Comparison of ENCODE assay signal across 10 cellular contexts in the genomic region with DNA sequence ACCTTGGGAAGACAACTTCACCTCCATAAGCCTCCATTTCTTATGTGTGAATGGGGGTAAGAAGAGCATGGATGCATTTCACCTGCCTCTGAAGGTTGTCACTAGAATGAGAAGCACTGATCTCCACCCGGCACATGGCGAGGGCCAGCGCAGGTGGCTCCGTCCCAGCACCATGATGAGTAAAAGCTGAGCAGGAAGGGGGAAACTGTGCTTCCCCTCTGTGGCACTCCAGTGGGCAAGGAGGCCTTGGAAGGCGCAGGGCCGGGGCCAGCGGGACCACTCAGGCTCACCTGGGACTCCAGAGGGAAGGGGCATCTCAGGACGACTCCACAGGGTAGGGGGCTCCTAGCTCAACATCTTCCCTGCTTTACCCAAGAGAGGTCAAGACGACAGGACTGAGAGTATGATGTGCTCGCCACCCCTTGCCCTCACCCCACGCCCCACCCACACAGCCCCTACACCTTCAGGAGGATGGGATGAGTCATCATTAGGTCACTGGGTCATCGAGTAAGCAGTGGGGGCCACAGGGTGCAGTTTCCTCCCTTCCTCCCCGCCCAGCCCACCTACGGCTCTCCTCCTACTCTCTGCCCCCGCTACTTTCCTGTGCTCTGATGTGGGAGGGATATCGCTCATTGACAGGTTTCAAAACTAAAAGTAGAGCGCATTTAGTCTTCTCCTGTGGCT.
A peak's percentile ranks its signal among the peaks of the same experiment; 100 is the strongest.
DNase-seq lines count a peak whose midpoint lies in the region; ATAC-seq and TF ChIP-seq lines count a peak whose summit lies in the region.
"Had no signal": no experiment of that assay in that cellular context is flagged by ENCODE, and none has a peak within 500 bp of the region (broad histone marks: within the 10 kb centered on the region; RNA-seq: fewer than 3 reads in every experiment).

No MANE protein-coding gene starts in this region.

- H3K36me3 Mint-ChIP-seq in central memory CD8-positive, alpha-beta T cell (ENCODE audit: insufficient read depth), result peaks cover 8% of the 10 kb centered on the region
- H3K36me3 Mint-ChIP-seq in stimulated activated effector memory CD8-positive, alpha-beta T cell treated with anti-CD3 and anti-CD28 coated beads, Interleukin-12 subunit alpha, Interleukin-12 subunit beta, amount 100 ng/mL, for 72 hours, result peaks cover 6% of the 10 kb centered on the region

- 85 to 87% methylated on average over 8 to 16 of the region's 17 CpGs for WGBS in lower leg skin, 2 donors

- H3K4me3 Mint-ChIP-seq in central memory CD8-positive, alpha-beta T cell, result peak overlapping the region; percentile 67
- peak overlapping the region; percentile 68 for H3K4me3 Mint-ChIP-seq in stimulated activated effector memory CD8-positive, alpha-beta T cell treated with anti-CD3 and anti-CD28 coated beads, Interleukin-12 subunit alpha, Interleukin-12 subunit beta, amount 100 ng/mL, for 72 hours

- POLR2A ChIA-PET in RWPE1 (lab: Yijun Ruan, JAX; ENCODE audit: low non-redundant PET), result interaction anchor here (0.5 kb wide), 1 partner anchor 1097 kb away, joined by 3 read pairs; no protein-coding TSS in a partner anchor

- H3K27me3 Mint-ChIP-seq in central memory CD8-positive, alpha-beta T cell, result no peaks in the 10 kb centered on the region

- no peak overlapping the region for H3K4me3 ChIP-seq in lower leg skin (ENCODE audit: low read depth, poor library complexity, severe bottlenecking)

- peaks cover 75% of the 10 kb centered on the region for H3K4me1 Mint-ChIP-seq in central memory CD8-positive, alpha-beta T cell
- H3K4me1 Mint-ChIP-seq in stimulated activated effector memory CD8-positive, alpha-beta T cell treated with anti-CD3 and anti-CD28 coated beads, Interleukin-12 subunit alpha, Interleukin-12 subunit beta, amount 100 ng/mL, for 72 hours, result peaks cover 89% of the 10 kb centered on the region

- peaks cover 5% of the 10 kb centered on the region for H3K9me3 Mint-ChIP-seq in central memory CD8-positive, alpha-beta T cell
- H3K9me3 Mint-ChIP-seq in stimulated activated effector memory CD8-positive, alpha-beta T cell treated with anti-CD3 and anti-CD28 coated beads, Interleukin-12 subunit alpha, Interleukin-12 subunit beta, amount 100 ng/mL, for 72 hours, result peaks cover 2% of the 10 kb centered on the region

- H3K27ac ChIP-seq in RWPE1, result no peak overlapping the region

- intact Hi-C loops in lower leg skin (cut with DNase I; ENCODE audit: low total_unique reads), result no loop called here

- DNase-seq in activated CD4-positive, alpha-beta T cell treated with anti-CD3 and anti-CD28 coated beads, Interleukin-2, amount 50 U/mL, for 1 hour, result peak; percentile 21
- peak in 1 of 2 donors; percentile 29 for DNase-seq in central memory CD8-positive, alpha-beta T cell (ENCODE audit: low spot score in 2 of 2)
- DNase-seq in stimulated activated effector memory CD8-positive, alpha-beta T cell treated with anti-CD3 and anti-CD28 coated beads, Interleukin-12 subunit alpha, Interleukin-12 subunit beta, amount 100 ng/mL, for 72 hours (ENCODE audit: low spot score in 2 of 2), result peak; percentile 39 to 71
- no peak for DNase-seq in lower leg skin (ENCODE audit: low spot score in 2 of 2)
- DNase-seq in RWPE1 (ENCODE audit: low spot score), result no peak
- DNase-seq: GF-D8, NCI-H524 had no signal

- TF ChIP-seq POLR2A in lower leg skin (IDR thresholded peaks at IDR 0.05), result no peak

- TF ChIP-seq CTCF in lower leg skin (IDR thresholded peaks at IDR 0.05) (no peak), RWPE1 (conservative IDR thresholded peaks at IDR 0.05; ENCODE audit: low read depth) (no peak)

- ATAC-seq in GM19468 (IDR thresholded peaks at IDR 0.05; ENCODE audit: extremely low read depth, unreplicated experiment), result peak; percentile 33
- peak; percentile 32 for ATAC-seq in central memory CD8-positive, alpha-beta T cell (replicated peaks; ENCODE audit: extremely low read depth, poor library complexity, severe bottlenecking)
- peak; percentile 57 for ATAC-seq in stimulated activated effector memory CD8-positive, alpha-beta T cell treated with anti-CD3 and anti-CD28 coated beads, Interleukin-12 subunit alpha, Interleukin-12 subunit beta, amount 100 ng/mL, for 72 hours
- ATAC-seq in GM19395 (IDR thresholded peaks at IDR 0.05; ENCODE audit: unreplicated experiment), result no peak
- ATAC-seq in GM21717 (IDR thresholded peaks at IDR 0.05; ENCODE audit: unreplicated experiment), result no peak

- H3K27ac Mint-ChIP-seq in central memory CD8-positive, alpha-beta T cell (ENCODE audit: low read depth), result peak overlapping the region; percentile 95
- peak overlapping the region; percentile 93 for H3K27ac Mint-ChIP-seq in stimulated activated effector memory CD8-positive, alpha-beta T cell treated with anti-CD3 and anti-CD28 coated beads, Interleukin-12 subunit alpha, Interleukin-12 subunit beta, amount 100 ng/mL, for 72 hours

- CTCF ChIA-PET in RWPE1 (lab: Yijun Ruan, JAX), result interaction anchor here (0.7 kb wide), 1 partner anchor 229 kb away, joined by 4 read pairs; no protein-coding TSS in a partner anchor

Comparison
In these comparisons a context has a peak if more than half of its experiments do, and no peak if none do; other contexts are left out.
1. ATAC-seq: peak in GM19468 (single experiment), central memory CD8-positive, alpha-beta T cell (single experiment) and stimulated activated effector memory CD8-positive, alpha-beta T cell treated with anti-CD3 and anti-CD28 coated beads, Interleukin-12 subunit alpha, Interleukin-12 subunit beta, amount 100 ng/mL, for 72 hours (single experiment); none in GM19395 (single experiment) and GM21717 (single experiment).
2. DNase-seq: peak in activated CD4-positive, alpha-beta T cell treated with anti-CD3 and anti-CD28 coated beads, Interleukin-2, amount 50 U/mL, for 1 hour (single experiment) and stimulated activated effector memory CD8-positive, alpha-beta T cell treated with anti-CD3 and anti-CD28 coated beads, Interleukin-12 subunit alpha, Interleukin-12 subunit beta, amount 100 ng/mL, for 72 hours (2 of 2); none in lower leg skin (0 of 2) and RWPE1 (single experiment).